Comparison of ENCODE assay signal across 18 cellular contexts in the genomic region with DNA sequence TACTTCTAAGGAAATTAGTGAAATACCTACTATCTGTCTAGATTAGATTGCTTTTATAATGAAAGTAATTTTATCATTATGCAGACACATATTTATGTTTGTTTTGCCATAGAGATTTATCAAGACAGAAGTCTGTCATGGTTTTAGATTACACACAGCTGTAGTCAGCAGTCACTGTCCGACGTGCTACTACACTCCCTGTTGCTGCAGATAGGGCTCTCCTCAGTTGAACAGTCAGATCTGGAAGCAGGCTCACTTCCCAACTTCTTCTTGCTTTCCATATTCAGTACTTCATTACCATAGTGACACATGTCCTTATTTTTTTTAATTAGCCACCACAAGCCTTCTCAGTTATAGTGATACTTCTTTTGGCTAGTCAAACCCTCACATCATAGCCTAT.
"Had no signal": no experiment of that assay in that cellular context is flagged by ENCODE, and none has a peak within 500 bp of the region (broad histone marks: within the 10 kb centered on the region; RNA-seq: fewer than 3 reads in every experiment).

No MANE protein-coding gene starts in this region.

- H3K27me3 Mint-ChIP-seq: activated CD4-positive, alpha-beta memory T cell treated with anti-CD3 and anti-CD28 coated beads, Interleukin-2, amount 10 ng/mL, durations not matched to agents 7 days and 5 days had no signal

- H3K27ac Mint-ChIP-seq: activated CD4-positive, alpha-beta memory T cell treated with anti-CD3 and anti-CD28 coated beads, Interleukin-2, amount 10 ng/mL, durations not matched to agents 7 days and 5 days; activated CD8-positive, alpha-beta memory T cell treated with anti-CD3 and anti-CD28 coated beads, Interleukin-2, amount 10 ng/mL, durations not matched to agents 7 days and 5 days; activated naive CD8-positive, alpha-beta T cell; naive thymus-derived CD8-positive, alpha-beta T cell; type B pancreatic cell had no signal

- H3K4me3 ChIP-seq: heart right ventricle, right lobe of liver, smooth muscle cell, stomach, testis had no signal

- H3K79me2 ChIP-seq: parathyroid adenoma had no signal

- H3K4me1 Mint-ChIP-seq: activated CD4-positive, alpha-beta memory T cell treated with anti-CD3 and anti-CD28 coated beads, Interleukin-2, amount 10 ng/mL, durations not matched to agents 7 days and 5 days; activated CD8-positive, alpha-beta memory T cell treated with anti-CD3 and anti-CD28 coated beads, Interleukin-2, amount 10 ng/mL, durations not matched to agents 7 days and 5 days; naive thymus-derived CD8-positive, alpha-beta T cell had no signal

- H3K27me3 ChIP-seq: neutrophil, right lobe of liver, stomach, testis had no signal

- DNase-seq: activated CD4-positive, alpha-beta memory T cell treated with anti-CD3 and anti-CD28 coated beads, Interleukin-2, amount 10 ng/mL, durations not matched to agents 7 days and 5 days; activated CD4-positive, alpha-beta T cell treated with anti-CD3 and anti-CD28 coated beads for 48 hours; activated CD4-positive, CD25-positive, alpha-beta regulatory T cell; activated CD8-positive, alpha-beta memory T cell treated with anti-CD3 and anti-CD28 coated beads, Interleukin-2, amount 10 ng/mL, durations not matched to agents 7 days and 5 days; cerebellar nuclear complex; cortex of kidney; heart right ventricle; mesenchymal stem cell; naive thymus-derived CD8-positive, alpha-beta T cell; right lobe of liver; stimulated activated CD4-positive, alpha-beta T cell treated with anti-CD3 and anti-CD28 coated beads, Interleukin-4, amount 100 ng/mL, for 1 hour; stomach; testis had no signal

- H3K27ac ChIP-seq: heart right ventricle, neutrophil, parathyroid adenoma, right lobe of liver, stomach, testis had no signal

- H3K9me3 Mint-ChIP-seq: activated CD4-positive, alpha-beta memory T cell treated with anti-CD3 and anti-CD28 coated beads, Interleukin-2, amount 10 ng/mL, durations not matched to agents 7 days and 5 days; naive thymus-derived CD8-positive, alpha-beta T cell; type B pancreatic cell had no signal

- H3K36me3 ChIP-seq: heart right ventricle, neutrophil, right lobe of liver, stomach had no signal

- H3K4me2 ChIP-seq: smooth muscle cell had no signal

- H3K9me3 ChIP-seq: heart right ventricle, neutrophil, right lobe of liver, stomach, testis had no signal

- H2AFZ ChIP-seq: parathyroid adenoma had no signal

- H3K36me3 Mint-ChIP-seq: activated CD8-positive, alpha-beta memory T cell treated with anti-CD3 and anti-CD28 coated beads, Interleukin-2, amount 10 ng/mL, durations not matched to agents 7 days and 5 days; activated naive CD8-positive, alpha-beta T cell; naive thymus-derived CD8-positive, alpha-beta T cell; type B pancreatic cell had no signal

- H3K4me1 ChIP-seq: heart right ventricle, parathyroid adenoma, right lobe of liver, stomach, testis had no signal

- H3K9ac ChIP-seq: parathyroid adenoma had no signal

- H3K4me3 Mint-ChIP-seq: activated CD4-positive, alpha-beta memory T cell treated with anti-CD3 and anti-CD28 coated beads, Interleukin-2, amount 10 ng/mL, durations not matched to agents 7 days and 5 days; activated CD8-positive, alpha-beta memory T cell treated with anti-CD3 and anti-CD28 coated beads, Interleukin-2, amount 10 ng/mL, durations not matched to agents 7 days and 5 days; activated naive CD8-positive, alpha-beta T cell; naive thymus-derived CD8-positive, alpha-beta T cell; type B pancreatic cell had no signal

- ATAC-seq: activated CD8-positive, alpha-beta memory T cell treated with anti-CD3 and anti-CD28 coated beads, Interleukin-2, amount 10 ng/mL, durations not matched to agents 7 days and 5 days; heart right ventricle; naive thymus-derived CD8-positive, alpha-beta T cell had no signal
